ENCODE assay signal across 1 cellular context in genomic region chr5:160399402-160400353, GRCh38.
A peak's percentile ranks its signal among the peaks of the same experiment; 100 is the strongest.
TF ChIP-seq lines count a peak whose summit lies in the region.

Gene FAM200C (minus strand): TSS chr5:160400054. CDS start chr5:160395490, 4,564 bp downstream.

TF ChIP-seq in HepG2, 621 proteins besides CTCF, POLR2A, EP300 and RAD21 (continued from another document and continues in another):
- TF ChIP-seq, protein P1, sequence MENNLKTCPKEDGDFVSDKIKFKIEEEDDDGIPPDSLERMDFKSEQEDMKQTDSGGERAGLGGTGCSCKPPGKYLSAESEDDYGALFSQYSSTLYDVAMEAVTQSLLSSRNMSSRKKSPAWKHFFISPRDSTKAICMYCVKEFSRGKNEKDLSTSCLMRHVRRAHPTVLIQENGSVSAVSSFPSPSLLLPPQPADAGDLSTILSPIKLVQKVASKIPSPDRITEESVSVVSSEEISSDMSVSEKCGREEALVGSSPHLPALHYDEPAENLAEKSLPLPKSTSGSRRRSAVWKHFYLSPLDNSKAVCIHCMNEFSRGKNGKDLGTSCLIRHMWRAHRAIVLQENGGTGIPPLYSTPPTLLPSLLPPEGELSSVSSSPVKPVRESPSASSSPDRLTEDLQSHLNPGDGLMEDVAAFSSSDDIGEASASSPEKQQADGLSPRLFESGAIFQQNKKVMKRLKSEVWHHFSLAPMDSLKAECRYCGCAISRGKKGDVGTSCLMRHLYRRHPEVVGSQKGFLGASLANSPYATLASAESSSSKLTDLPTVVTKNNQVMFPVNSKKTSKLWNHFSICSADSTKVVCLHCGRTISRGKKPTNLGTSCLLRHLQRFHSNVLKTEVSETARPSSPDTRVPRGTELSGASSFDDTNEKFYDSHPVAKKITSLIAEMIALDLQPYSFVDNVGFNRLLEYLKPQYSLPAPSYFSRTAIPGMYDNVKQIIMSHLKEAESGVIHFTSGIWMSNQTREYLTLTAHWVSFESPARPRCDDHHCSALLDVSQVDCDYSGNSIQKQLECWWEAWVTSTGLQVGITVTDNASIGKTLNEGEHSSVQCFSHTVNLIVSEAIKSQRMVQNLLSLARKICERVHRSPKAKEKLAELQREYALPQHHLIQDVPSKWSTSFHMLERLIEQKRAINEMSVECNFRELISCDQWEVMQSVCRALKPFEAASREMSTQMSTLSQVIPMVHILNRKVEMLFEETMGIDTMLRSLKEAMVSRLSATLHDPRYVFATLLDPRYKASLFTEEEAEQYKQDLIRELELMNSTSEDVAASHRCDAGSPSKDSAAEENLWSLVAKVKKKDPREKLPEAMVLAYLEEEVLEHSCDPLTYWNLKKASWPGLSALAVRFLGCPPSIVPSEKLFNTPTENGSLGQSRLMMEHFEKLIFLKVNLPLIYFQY (CRISPR knock-in tag; IDR thresholded peaks at IDR 0.05; ENCODE audit: borderline replicate concordance): no peak
- TF ChIP-seq HHEX (CRISPR knock-in tag; IDR thresholded peaks at IDR 0.05): no peak
- 0 out of 2 replicates have a peak, but pooled peaks have one; percentile 63 for TF ChIP-seq ZNF546 (CRISPR knock-in tag; conservative IDR thresholded peaks at IDR 0.05)
- no peak; the same call in 1 of the 2 replicates for TF ChIP-seq HNRNPL (IDR thresholded peaks at IDR 0.05; ENCODE audit: low read depth, low read length)
- no peak for TF ChIP-seq ZFP41 (CRISPR knock-in tag; IDR thresholded peaks at IDR 0.05; ENCODE audit: borderline replicate concordance)
- TF ChIP-seq, protein P2, sequence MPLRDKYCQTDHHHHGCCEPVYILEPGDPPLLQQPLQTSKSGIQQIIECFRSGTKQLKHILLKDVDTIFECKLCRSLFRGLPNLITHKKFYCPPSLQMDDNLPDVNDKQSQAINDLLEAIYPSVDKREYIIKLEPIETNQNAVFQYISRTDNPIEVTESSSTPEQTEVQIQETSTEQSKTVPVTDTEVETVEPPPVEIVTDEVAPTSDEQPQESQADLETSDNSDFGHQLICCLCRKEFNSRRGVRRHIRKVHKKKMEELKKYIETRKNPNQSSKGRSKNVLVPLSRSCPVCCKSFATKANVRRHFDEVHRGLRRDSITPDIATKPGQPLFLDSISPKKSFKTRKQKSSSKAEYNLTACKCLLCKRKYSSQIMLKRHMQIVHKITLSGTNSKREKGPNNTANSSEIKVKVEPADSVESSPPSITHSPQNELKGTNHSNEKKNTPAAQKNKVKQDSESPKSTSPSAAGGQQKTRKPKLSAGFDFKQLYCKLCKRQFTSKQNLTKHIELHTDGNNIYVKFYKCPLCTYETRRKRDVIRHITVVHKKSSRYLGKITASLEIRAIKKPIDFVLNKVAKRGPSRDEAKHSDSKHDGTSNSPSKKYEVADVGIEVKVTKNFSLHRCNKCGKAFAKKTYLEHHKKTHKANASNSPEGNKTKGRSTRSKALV (CRISPR knock-in tag; IDR thresholded peaks at IDR 0.05): peak; percentile 74
- TF ChIP-seq, protein P3, sequence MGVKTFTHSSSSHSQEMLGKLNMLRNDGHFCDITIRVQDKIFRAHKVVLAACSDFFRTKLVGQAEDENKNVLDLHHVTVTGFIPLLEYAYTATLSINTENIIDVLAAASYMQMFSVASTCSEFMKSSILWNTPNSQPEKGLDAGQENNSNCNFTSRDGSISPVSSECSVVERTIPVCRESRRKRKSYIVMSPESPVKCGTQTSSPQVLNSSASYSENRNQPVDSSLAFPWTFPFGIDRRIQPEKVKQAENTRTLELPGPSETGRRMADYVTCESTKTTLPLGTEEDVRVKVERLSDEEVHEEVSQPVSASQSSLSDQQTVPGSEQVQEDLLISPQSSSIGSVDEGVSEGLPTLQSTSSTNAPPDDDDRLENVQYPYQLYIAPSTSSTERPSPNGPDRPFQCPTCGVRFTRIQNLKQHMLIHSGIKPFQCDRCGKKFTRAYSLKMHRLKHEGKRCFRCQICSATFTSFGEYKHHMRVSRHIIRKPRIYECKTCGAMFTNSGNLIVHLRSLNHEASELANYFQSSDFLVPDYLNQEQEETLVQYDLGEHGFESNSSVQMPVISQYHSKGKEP (CRISPR knock-in tag; IDR thresholded peaks at IDR 0.05): no peak
- TF ChIP-seq ZNF142 (CRISPR knock-in tag; IDR thresholded peaks at IDR 0.05): peak; percentile 92
- TF ChIP-seq SP140L (CRISPR knock-in tag; IDR thresholded peaks at IDR 0.05; ENCODE audit: borderline replicate concordance): no peak
- TF ChIP-seq SAP130 (CRISPR knock-in tag; IDR thresholded peaks at IDR 0.05; ENCODE audit: low read depth): peak; percentile 79
- TF ChIP-seq HMG20B (CRISPR knock-in tag; conservative IDR thresholded peaks at IDR 0.05): no peak
- TF ChIP-seq ZC3H4 (CRISPR knock-in tag; IDR thresholded peaks at IDR 0.05; ENCODE audit: borderline replicate concordance): no peak
- TF ChIP-seq IRF2 (CRISPR knock-in tag; IDR thresholded peaks at IDR 0.05): peak; percentile 33; the same call in 1 of the 2 replicates
- TF ChIP-seq FOSL2 (CRISPR knock-in tag; IDR thresholded peaks at IDR 0.05): no peak
- no peak for TF ChIP-seq LCORL (IDR thresholded peaks at IDR 0.05)
- peak; percentile 41; the same call in 1 of the 2 replicates for TF ChIP-seq LCORL (CRISPR knock-in tag; IDR thresholded peaks at IDR 0.05)
- TF ChIP-seq ZNF558 (CRISPR knock-in tag; IDR thresholded peaks at IDR 0.05; ENCODE audit: borderline replicate concordance): no peak
- no peak; the same call in 1 of the 2 replicates for TF ChIP-seq PLSCR1 (CRISPR knock-in tag; IDR thresholded peaks at IDR 0.05; ENCODE audit: borderline replicate concordance)
- no peak for TF ChIP-seq CHD2 (IDR thresholded peaks at IDR 0.05; ENCODE audit: low read depth, low read length)
- no peak for TF ChIP-seq ZBTB8A (CRISPR knock-in tag; IDR thresholded peaks at IDR 0.05; ENCODE audit: borderline replicate concordance, low read depth)
- no peak for TF ChIP-seq SMAD1 (CRISPR knock-in tag; IDR thresholded peaks at IDR 0.05; ENCODE audit: borderline replicate concordance, low read depth)
- 0 out of 2 replicates have a peak, but pooled peaks have one; percentile 29 for TF ChIP-seq ZNF343 (CRISPR knock-in tag; IDR thresholded peaks at IDR 0.05)
- 0 out of 2 replicates have a peak, but pooled peaks have one; percentile 41 for TF ChIP-seq DNMT3B (CRISPR knock-in tag; conservative IDR thresholded peaks at IDR 0.05)
- TF ChIP-seq ZNF124 (CRISPR knock-in tag; IDR thresholded peaks at IDR 0.05): peak; percentile 29; the same call in 1 of the 2 replicates
- TF ChIP-seq, protein P4, sequence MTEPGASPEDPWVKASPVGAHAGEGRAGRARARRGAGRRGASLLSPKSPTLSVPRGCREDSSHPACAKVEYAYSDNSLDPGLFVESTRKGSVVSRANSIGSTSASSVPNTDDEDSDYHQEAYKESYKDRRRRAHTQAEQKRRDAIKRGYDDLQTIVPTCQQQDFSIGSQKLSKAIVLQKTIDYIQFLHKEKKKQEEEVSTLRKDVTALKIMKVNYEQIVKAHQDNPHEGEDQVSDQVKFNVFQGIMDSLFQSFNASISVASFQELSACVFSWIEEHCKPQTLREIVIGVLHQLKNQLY (CRISPR knock-in tag; IDR thresholded peaks at IDR 0.05): no peak
- TF ChIP-seq HDAC6 (IDR thresholded peaks at IDR 0.05; ENCODE audit: low read depth, low read length): no peak
- TF ChIP-seq ZNF878 (CRISPR knock-in tag; IDR thresholded peaks at IDR 0.05): no peak
- TF ChIP-seq, protein P5, sequence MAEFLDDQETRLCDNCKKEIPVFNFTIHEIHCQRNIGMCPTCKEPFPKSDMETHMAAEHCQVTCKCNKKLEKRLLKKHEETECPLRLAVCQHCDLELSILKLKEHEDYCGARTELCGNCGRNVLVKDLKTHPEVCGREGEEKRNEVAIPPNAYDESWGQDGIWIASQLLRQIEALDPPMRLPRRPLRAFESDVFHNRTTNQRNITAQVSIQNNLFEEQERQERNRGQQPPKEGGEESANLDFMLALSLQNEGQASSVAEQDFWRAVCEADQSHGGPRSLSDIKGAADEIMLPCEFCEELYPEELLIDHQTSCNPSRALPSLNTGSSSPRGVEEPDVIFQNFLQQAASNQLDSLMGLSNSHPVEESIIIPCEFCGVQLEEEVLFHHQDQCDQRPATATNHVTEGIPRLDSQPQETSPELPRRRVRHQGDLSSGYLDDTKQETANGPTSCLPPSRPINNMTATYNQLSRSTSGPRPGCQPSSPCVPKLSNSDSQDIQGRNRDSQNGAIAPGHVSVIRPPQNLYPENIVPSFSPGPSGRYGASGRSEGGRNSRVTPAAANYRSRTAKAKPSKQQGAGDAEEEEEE (CRISPR knock-in tag; IDR thresholded peaks at IDR 0.05; ENCODE audit: borderline replicate concordance): no peak
- TF ChIP-seq ZNF441 (CRISPR knock-in tag; IDR thresholded peaks at IDR 0.05; ENCODE audit: borderline replicate concordance): peak; percentile 84
- TF ChIP-seq KAT8 (CRISPR knock-in tag; IDR thresholded peaks at IDR 0.05): peak; percentile 90
- TF ChIP-seq ZNF160 (CRISPR knock-in tag; IDR thresholded peaks at IDR 0.05): peak; percentile 62; the same call in 1 of the 2 replicates
- no peak for TF ChIP-seq FLYWCH1 (CRISPR knock-in tag; IDR thresholded peaks at IDR 0.05)
- TF ChIP-seq SAFB2 (CRISPR knock-in tag; IDR thresholded peaks at IDR 0.05; ENCODE audit: borderline replicate concordance, low read depth): no peak
- peak; percentile 48; the same call in 1 of the 2 replicates for TF ChIP-seq ELF3 (CRISPR knock-in tag; IDR thresholded peaks at IDR 0.05)
- 0 out of 2 replicates have a peak, but pooled peaks have one; percentile 20 for TF ChIP-seq STAT6 (CRISPR knock-in tag; IDR thresholded peaks at IDR 0.05; ENCODE audit: borderline replicate concordance)
- TF ChIP-seq KAT2B (IDR thresholded peaks at IDR 0.05; ENCODE audit: borderline replicate concordance, low read depth, low read length): no peak
- TF ChIP-seq ZNF740 (CRISPR knock-in tag; IDR thresholded peaks at IDR 0.05): no peak
- no peak for TF ChIP-seq NPAS2 (CRISPR knock-in tag; IDR thresholded peaks at IDR 0.05; ENCODE audit: borderline replicate concordance)
- TF ChIP-seq SP1 (IDR thresholded peaks at IDR 0.05): no peak
- TF ChIP-seq SP1 (CRISPR knock-in tag; IDR thresholded peaks at IDR 0.05): no peak
- peak; percentile 66; the same call in 1 of the 2 replicates for TF ChIP-seq ZNF772 (CRISPR knock-in tag; IDR thresholded peaks at IDR 0.05)
- peak; percentile 69; the same call in 1 of the 2 replicates for TF ChIP-seq NFKB2 (CRISPR knock-in tag; IDR thresholded peaks at IDR 0.05; ENCODE audit: borderline replicate concordance)
- TF ChIP-seq SMAD9 (CRISPR knock-in tag; IDR thresholded peaks at IDR 0.05): no peak
